Comparison of ENCODE assay signal across 13 cellular contexts in genomic region chr1:198700016-198700392, GRCh38.
DNase-seq lines count a peak whose midpoint lies in the region; ATAC-seq lines count a peak whose summit lies in the region.
"Had no signal": no experiment of that assay in that cellular context is flagged by ENCODE, and none has a peak within 500 bp of the region (broad histone marks: within the 10 kb centered on the region; RNA-seq: fewer than 3 reads in every experiment).

No MANE protein-coding gene starts in this region.

- peak overlapping the region; percentile 43 for H3K27ac ChIP-seq in SJSA1
- no peak overlapping the region for H3K27ac ChIP-seq in iPS-18a (ENCODE audit: low read length)
- H3K27ac ChIP-seq: cardiac muscle cell, neural progenitor cell, VCaP had no signal

- H3K27ac Mint-ChIP-seq in activated naive CD4-positive, alpha-beta T cell treated with anti-CD3 and anti-CD28 coated beads, Interleukin-2, amount 50 U/mL, for 24 hours: peak overlapping the region; percentile 97

- no peak for DNase-seq in activated naive CD4-positive, alpha-beta T cell (lab: John Stamatoyannopoulos, UW)
- peak in 1 of 2 experiments; percentile 41 for DNase-seq in SJSA1 (ENCODE audit: low read depth in 1 of 2, low spot score in 2 of 2)
- DNase-seq in NCI-H1092 treated with DMSO at 0.1 percent for 48 hours (lab: John Stamatoyannopoulos, UW): no peak
- no peak for DNase-seq in stimulated activated CD4-positive, alpha-beta T cell treated with anti-CD3 and anti-CD28 coated beads, Interleukin-1b, Interleukin-23, amount 100 ng/mL, for 48 hours
- no peak for DNase-seq in NCI-H146 treated with DMSO at 0.1 percent for 48 hours (lab: John Stamatoyannopoulos, UW; ENCODE audit: unreplicated experiment)
- DNase-seq: NCI-H187, NCI-H446 had no signal

- H3K4me3 Mint-ChIP-seq in activated naive CD4-positive, alpha-beta T cell treated with anti-CD3 and anti-CD28 coated beads, Interleukin-2, amount 50 U/mL, for 24 hours: no peak overlapping the region

- H3K9me3 ChIP-seq in SJSA1 (replicated peaks): no peaks in the 10 kb centered on the region
- no peaks in the 10 kb centered on the region for H3K9me3 ChIP-seq in iPS-18a (ENCODE audit: control insufficient read depth, low read depth, low read length)

- no peaks in the 10 kb centered on the region for H3K27me3 ChIP-seq in SJSA1 (replicated peaks)
- no peaks in the 10 kb centered on the region for H3K27me3 ChIP-seq in iPS-18a (ENCODE audit: control insufficient read depth, insufficient read depth, low read length)
- H3K27me3 ChIP-seq: neural progenitor cell had no signal

- H3K36me3 ChIP-seq in SJSA1: no peaks in the 10 kb centered on the region
- no peaks in the 10 kb centered on the region for H3K36me3 ChIP-seq in iPS-18a (ENCODE audit: control insufficient read depth, low read depth, low read length)
- H3K36me3 ChIP-seq: cardiac muscle cell, neural progenitor cell had no signal

- ATAC-seq in HG02840 (IDR thresholded peaks at IDR 0.05; ENCODE audit: low FRiP score, unreplicated experiment): no peak

- peaks cover 19% of the 10 kb centered on the region for H3K4me1 ChIP-seq in SJSA1 (replicated peaks)
- peaks cover 42% of the 10 kb centered on the region for H3K4me1 ChIP-seq in iPS-18a (ENCODE audit: control insufficient read depth, low read depth, low read length)

- H3K9me3 Mint-ChIP-seq in activated naive CD4-positive, alpha-beta T cell treated with anti-CD3 and anti-CD28 coated beads, Interleukin-2, amount 50 U/mL, for 24 hours: no peaks in the 10 kb centered on the region
- H3K9me3 Mint-ChIP-seq: neural progenitor cell had no signal

- H3K4me3 ChIP-seq in SJSA1: no peak overlapping the region
- peak overlapping the region; percentile 6 for H3K4me3 ChIP-seq in iPS-18a (ENCODE audit: low read length)
- H3K4me3 ChIP-seq: cardiac muscle cell, neural progenitor cell had no signal

- H3K27me3 Mint-ChIP-seq in activated naive CD4-positive, alpha-beta T cell treated with anti-CD3 and anti-CD28 coated beads, Interleukin-2, amount 50 U/mL, for 24 hours: no peaks in the 10 kb centered on the region

- peaks cover 44% of the 10 kb centered on the region for H3K36me3 Mint-ChIP-seq in activated naive CD4-positive, alpha-beta T cell treated with anti-CD3 and anti-CD28 coated beads, Interleukin-2, amount 50 U/mL, for 24 hours
- H3K36me3 Mint-ChIP-seq: neural progenitor cell had no signal

- H3K4me1 Mint-ChIP-seq in activated naive CD4-positive, alpha-beta T cell treated with anti-CD3 and anti-CD28 coated beads, Interleukin-2, amount 50 U/mL, for 24 hours: peaks cover 86% of the 10 kb centered on the region

- H3K9ac ChIP-seq in iPS-18a (ENCODE audit: low read length): no peak overlapping the region
- H3K9ac ChIP-seq: neural progenitor cell had no signal
